ENCODE assay signal across 8 cellular contexts in genomic region chr10:45802970-45803529, GRCh38. TPM values are rescaled to one million over a fixed set of nuclear protein-coding genes. Genes with fewer than 3 reads are reported as not detected.
DNase-seq lines count a peak whose midpoint lies in the region; ATAC-seq, FAIRE-seq and TF ChIP-seq lines count a peak whose summit lies in the region.
"Not testable (repeated sequence)": the region's sequence is repeated elsewhere in the genome, so short reads cannot be mapped to it uniquely, and the experiment has no call there.

No MANE protein-coding gene starts in this region.

- H3K9me3 ChIP-seq in K562 (replicated peaks; ENCODE audit: control insufficient read depth, insufficient read depth, low read depth, low read length); mesodermal cell (ENCODE audit: control insufficient read depth, low read length); upper lobe of left lung: not testable (repeated sequence)

- TF ChIP-seq CTCF in K562 (IDR thresholded peaks at IDR 0.05 in 2 of 3, conservative IDR thresholded peaks at IDR 0.05 in 1 of 3; ENCODE audit: insufficient read depth in 2 of 3, low read depth in 1 of 3, low read length in 3 of 3); upper lobe of left lung (IDR thresholded peaks at IDR 0.05): not testable (repeated sequence)

- not testable (repeated sequence) for TF ChIP-seq POLR2A in K562 (conservative IDR thresholded peaks at IDR 0.05); upper lobe of left lung (IDR thresholded peaks at IDR 0.05)

- H3K4me2 ChIP-seq in K562 (ENCODE audit: insufficient read depth, low read length), result not testable (repeated sequence)

- WGBS in K562 (ENCODE audit: insufficient coverage, low coverage, missing lambda C conversion rate), result 5% methylated on average over 6 of the region's 6 CpGs
- 95 to 100% methylated on average over 2 of the region's 6 CpGs for whole genome bisulfite sequencing in mesodermal cell (ENCODE audit: insufficient coverage in 2 of 2), 2 experiments
- 8 to 13% methylated on average over 5 to 6 of the region's 6 CpGs for WGBS in upper lobe of left lung, 2 donors

- H3K4me3 ChIP-seq in Jurkat, Clone E6-1 (ENCODE audit: low read length); K562; mesodermal cell (ENCODE audit: extremely low read depth, insufficient read depth, low read length, poor library complexity, severe bottlenecking); upper lobe of left lung: not testable (repeated sequence)

- CTCF ChIA-PET in K562 (lab: Yijun Ruan, JAX; ENCODE audit: low intra/inter-chr PET ratio), result not testable (repeated sequence)

- not testable (repeated sequence) for H3K79me2 ChIP-seq in K562 (ENCODE audit: control insufficient read depth, insufficient read depth, low read length)

- in situ Hi-C loops in K562 (cut with MboI), result loop anchor here (25.0 kb wide), 1 partner anchor 134 kb away; no protein-coding TSS in a partner anchor

- H3K9ac ChIP-seq in K562 (ENCODE audit: insufficient read depth in 1 of 2, low read depth in 2 of 2, low read length in 2 of 2), result not testable (repeated sequence)

- FAIRE-seq in K562 (lab: Jason Lieb, UNC), result not testable (repeated sequence)

- H3K27ac ChIP-seq in K562 (ENCODE audit: extremely low read depth, low read depth, low read length); upper lobe of left lung: not testable (repeated sequence)
- peak overlapping the region; percentile 59 for H3K27ac ChIP-seq in mesodermal cell (ENCODE audit: low read depth, low read length, severe bottlenecking)

- not testable (repeated sequence) for H3K9me1 ChIP-seq in K562 (ENCODE audit: control insufficient read depth, insufficient read depth, low read length)

- ATAC-seq in K562, result not testable (repeated sequence)
- peak; percentile 36 to 61 for ATAC-seq in upper lobe of left lung (ENCODE audit: low FRiP score in 2 of 2)

- peak overlapping the region; percentile 50; the same call in 1 of the 2 replicates for H2AFZ ChIP-seq in K562 (ENCODE audit: low read depth, low read length)

- not testable (repeated sequence) for H4K20me1 ChIP-seq in K562 (replicated peaks; ENCODE audit: control insufficient read depth, insufficient read depth, low read length)

- not testable (repeated sequence) for H3K4me1 ChIP-seq in K562 (replicated peaks in 1 of 2; ENCODE audit: control insufficient read depth in 2 of 2, insufficient read depth in 2 of 2, low read length in 2 of 2); mesodermal cell (ENCODE audit: control insufficient read depth, insufficient read depth, low read length, poor library complexity, severe bottlenecking)
- H3K4me1 ChIP-seq in upper lobe of left lung, result peaks cover 0 to 13% (median 2%) of the 10 kb centered on the region in 4 donors

- BruUV-seq in K562 (replicated peaks; lab: Mats Ljungman, UMichigan), result not testable (repeated sequence)

- not testable (repeated sequence) for TF ChIP-seq EP300 in K562 (IDR thresholded peaks at IDR 0.05; ENCODE audit: low read length)
- peak in 2 of 4 donors; percentile 2 to 42 for TF ChIP-seq EP300 in upper lobe of left lung (IDR thresholded peaks at IDR 0.05)

- H3K27me3 ChIP-seq in K562 (ENCODE audit: control insufficient read depth in 2 of 2, insufficient read depth in 2 of 2, low read length in 2 of 2); upper lobe of left lung: not testable (repeated sequence)

- not testable (repeated sequence) for H3K36me3 ChIP-seq in K562 (ENCODE audit: control insufficient read depth, insufficient read depth, low read length); mesodermal cell (ENCODE audit: control insufficient read depth, insufficient read depth, low read length); upper lobe of left lung

- POLR2A ChIA-PET in K562 (lab: Yijun Ruan, JAX), result not testable (repeated sequence)

- intact Hi-C loops in K562 (cut with micrococcal nuclease), result not testable (repeated sequence)

- DNase-seq in DMS53 (lab: John Stamatoyannopoulos, UW), result peak; percentile 71
- peak; percentile 15 for DNase-seq in Jurkat, Clone E6-1 (ENCODE audit: low read depth, low spot score)
- DNase-seq in NCI-H2107 treated with DMSO at 0.1 percent for 48 hours (lab: John Stamatoyannopoulos, UW; ENCODE audit: unreplicated experiment), result peak; percentile 0
- peak; percentile 4 for DNase-seq in SW480 (ENCODE audit: low spot score)
- not testable (repeated sequence) for DNase-seq in K562 (ENCODE audit: extremely low read depth in 1 of 4, low spot score in 3 of 4); upper lobe of left lung
- peak; percentile 49 for DNase-seq in glomerular visceral epithelial cell (ENCODE audit: extremely low spot score)

- not testable (repeated sequence) for TF ChIP-seq RAD21 in K562 (CRISPR knock-in tag; conservative IDR thresholded peaks at IDR 0.05 in 1 of 2, IDR thresholded peaks at IDR 0.05 in 1 of 2)

RNA-seq across cellular contexts. Expression of gene AGAP4, which starts 44.2 kb away (rescaled TPM):
- polyA plus RNA-seq in Jurkat, Clone E6-1 (2012; ENCODE audit: insufficient read depth, insufficient read length), result 15.0 TPM
- total RNA-seq in K562 (2011; cell fraction: chromatin; rRNA removed; ENCODE audit: low replicate concordance), result 41.4 and 98.0 TPM in 2 replicates
- total RNA-seq in K562 (2011; cell fraction: nucleolus; rRNA removed), result 25.2 and 29.5 TPM in 2 replicates
- total RNA-seq in K562 (2011; cell fraction: nucleoplasm; rRNA removed), result 27.5 and 36.4 TPM in 2 replicates
- 11.9 and 14.2 TPM in 2 replicates for total RNA-seq in K562 (2014; rRNA removed)
- total RNA-seq in K562 (2014; rRNA removed; fragmentation: Illumina TruSeq; extraction: Trizol), result 13.7 and 16.7 TPM in 2 replicates
- total RNA-seq in K562 (2015; rRNA removed; fragmentation: Illumina TruSeq; extraction: Trizol), result 15.1 and 18.0 TPM in 2 replicates
- 20.8 and 22.0 TPM in 2 replicates for total RNA-seq in K562 (2021)
- polyA plus RNA-seq in K562 (2011; rRNA removed), result 41.6 and 46.6 TPM in 2 replicates
- 11.9 and 17.0 TPM in 2 replicates for polyA plus RNA-seq in K562 (2011; cell fraction: cytosol; rRNA removed)
- polyA plus RNA-seq in K562 (2011; cell fraction: nucleus; rRNA removed), result 135 and 145 TPM in 2 replicates
- polyA plus RNA-seq in K562 (2012), result 19.3 and 24.4 TPM in 2 replicates
- polyA plus RNA-seq in K562 (2014; fragmentation: Illumina TruSeq; extraction: Trizol), result 17.5 and 18.0 TPM in 2 replicates
- polyA plus RNA-seq in K562 (2014; fragmentation: Nextera tagmentation; extraction: Ambion mirVana), result 1 to 10 TPM; 1.5 to 6.0 TPM
- 22.7 and 26.6 TPM in 2 replicates for polyA plus RNA-seq in K562 (2014; rRNA removed)
- 11.2 and 12.9 TPM in 2 replicates for polyA minus RNA-seq in K562 (2011; rRNA and poly(A)+ RNA removed)
- polyA minus RNA-seq in K562 (2011; cell fraction: cytosol; rRNA and poly(A)+ RNA removed), result 6.5 and 7.7 TPM in 2 replicates
- polyA minus RNA-seq in K562 (2011; cell fraction: nucleus; rRNA and poly(A)+ RNA removed), result 11.0 and 20.1 TPM in 2 replicates
- polyA plus RNA-seq in mesodermal cell (2013, experiment 1 of 2), result 21.2 TPM
- 26.3 TPM for polyA plus RNA-seq in mesodermal cell (2013, experiment 2 of 2)
- 10 to 100 TPM in 5 of 6 donors, 1 to 10 TPM in 1; 7.7 to 53.4 (median 12.7) TPM for total RNA-seq in upper lobe of left lung
